In the genomic region with DNA sequence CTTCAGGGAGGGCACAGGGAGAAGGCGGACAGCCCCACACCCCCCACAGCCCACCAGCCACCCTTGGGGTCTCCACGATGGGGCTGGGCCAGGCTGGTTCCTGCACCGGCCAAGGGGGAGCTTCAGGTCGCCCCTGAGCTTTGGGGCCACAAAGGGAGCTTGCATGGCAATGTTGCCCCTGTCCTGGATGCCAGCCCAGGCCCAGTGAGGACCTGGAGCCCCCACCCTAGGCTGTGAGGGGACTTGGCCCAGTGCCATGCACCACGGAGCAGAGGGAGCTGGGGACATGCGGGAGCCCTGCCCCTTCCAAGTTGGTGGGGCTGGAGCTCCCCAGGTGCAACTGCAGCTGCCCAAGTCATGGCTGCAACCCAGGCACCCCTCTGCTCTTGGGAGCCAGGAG, we compare ENCODE assay signal across 27 cellular contexts. TPM values are rescaled to one million over a fixed set of nuclear protein-coding genes. Genes with fewer than 3 reads are reported as not detected.
A peak's percentile ranks its signal among the peaks of the same experiment; 100 is the strongest.
DNase-seq lines count a peak whose midpoint lies in the region; ATAC-seq and TF ChIP-seq lines count a peak whose summit lies in the region.
"Had no signal": no experiment of that assay in that cellular context is flagged by ENCODE, and none has a peak within 500 bp of the region (broad histone marks: within the 10 kb centered on the region; RNA-seq: fewer than 3 reads in every experiment).

No MANE protein-coding gene starts in this region.

- peaks cover 0 to 14% (median 1%) of the 10 kb centered on the region in 12 donors for H3K4me1 ChIP-seq in heart left ventricle
- peaks cover 0 to 10% of the 10 kb centered on the region in 2 donors for H3K4me1 ChIP-seq in right atrium auricular region
- H3K4me1 ChIP-seq in HEK293 (ENCODE audit: control insufficient read depth, insufficient read depth, low read length), result no peaks in the 10 kb centered on the region
- peaks cover 3% of the 10 kb centered on the region for H3K4me1 ChIP-seq in right cardiac atrium (ENCODE audit: control insufficient read depth, insufficient read depth, low read length)
- H3K4me1 ChIP-seq in spleen, result peaks cover 0 to 10% (median 0%) of the 10 kb centered on the region in 6 donors

- CTCF ChIA-PET in HEK293 (lab: Yijun Ruan, JAX), result no interaction called here

- peaks cover 0 to 3% (median 0%) of the 10 kb centered on the region in 9 donors for H3K36me3 ChIP-seq in heart left ventricle
- peaks cover 4% of the 10 kb centered on the region for H3K36me3 ChIP-seq in right atrium auricular region
- peaks cover 0 to 37% of the 10 kb centered on the region in 2 experiments; a peak in 1 of 3 replicates for H3K36me3 ChIP-seq in HEK293 (ENCODE audit: control insufficient read depth in 2 of 2, insufficient read depth in 1 of 2, low read length in 2 of 2)
- peaks cover 0 to 15% (median 4%) of the 10 kb centered on the region in 6 donors for H3K36me3 ChIP-seq in spleen

- no peak for TF ChIP-seq CTCF in heart left ventricle (IDR thresholded peaks at IDR 0.05)
- TF ChIP-seq CTCF in right atrium auricular region (IDR thresholded peaks at IDR 0.05), result no peak
- no peak for TF ChIP-seq CTCF in HEK293 (tag by site-specific recombination; IDR thresholded peaks at IDR 0.05)
- TF ChIP-seq CTCF in spleen (IDR thresholded peaks at IDR 0.05 in 8 of 11, conservative IDR thresholded peaks at IDR 0.05 in 3 of 11), result no peak
- no peak for TF ChIP-seq CTCF in lower leg skin (IDR thresholded peaks at IDR 0.05)

- ATAC-seq in heart left ventricle, result peak in 3 of 4 donors; percentile 11 to 25 (median 20)
- ATAC-seq in right cardiac atrium, result peak; percentile 44 to 46
- no peak for ATAC-seq in GM21717 (IDR thresholded peaks at IDR 0.05; ENCODE audit: unreplicated experiment)

- TF ChIP-seq POLR2A in heart left ventricle (IDR thresholded peaks at IDR 0.05) (no peak), spleen (IDR thresholded peaks at IDR 0.05) (no peak), lower leg skin (IDR thresholded peaks at IDR 0.05) (no peak)

- POLR2A ChIA-PET in HEK293 (lab: Yijun Ruan, JAX), result no interaction called here

- H3K27ac ChIP-seq in heart left ventricle (peak overlapping the region in 3 of 12 donors; percentile 11 to 67 (median 65)), right atrium auricular region (no peak overlapping the region), HEK293 (ENCODE audit: extremely low read depth, low read depth, low read length) (no peak overlapping the region), right cardiac atrium (ENCODE audit: low read length) (no peak overlapping the region), spleen (no peak overlapping the region)
- H3K27ac ChIP-seq: BLaER1 treated with 17β-estradiol and CSF1 and Interleukin-3, amounts not matched to agents 10 nM and 100 nM; GM23248; PC-9 had no signal

- no peak overlapping the region for H3K4me3 ChIP-seq in heart left ventricle
- no peak overlapping the region for H3K4me3 ChIP-seq in right atrium auricular region
- H3K4me3 ChIP-seq in HEK293 (ENCODE audit: low read depth, low read length), result no peak overlapping the region
- no peak overlapping the region for H3K4me3 ChIP-seq in right cardiac atrium (ENCODE audit: low read length)
- H3K4me3 ChIP-seq in spleen, result no peak overlapping the region
- no peak overlapping the region for H3K4me3 ChIP-seq in lower leg skin (ENCODE audit: low read depth, poor library complexity, severe bottlenecking)
- H3K4me3 ChIP-seq: BLaER1 treated with 17β-estradiol and CSF1 and Interleukin-3, amounts not matched to agents 10 nM and 100 nM; GM23248; PC-9 had no signal

- H3K27me3 ChIP-seq in heart left ventricle, result no peaks in the 10 kb centered on the region
- no peaks in the 10 kb centered on the region for H3K27me3 ChIP-seq in right atrium auricular region
- H3K27me3 ChIP-seq in right cardiac atrium (ENCODE audit: control insufficient read depth, insufficient read depth), result no peaks in the 10 kb centered on the region
- H3K27me3 ChIP-seq in spleen (replicated peaks in 1 of 7), result no peaks in the 10 kb centered on the region
- H3K27me3 ChIP-seq: BLaER1 treated with 17β-estradiol and CSF1 and Interleukin-3, amounts not matched to agents 10 nM and 100 nM had no signal

- 82 to 100% (median 88%) methylated on average over 4 to 6 of the region's 6 CpGs for WGBS in heart left ventricle, 4 donors
- 92% methylated on average over 6 of the region's 6 CpGs for WGBS in right cardiac atrium
- 83 to 98% (median 91%) methylated on average over 3 to 6 of the region's 6 CpGs for WGBS in spleen, 5 donors
- WGBS in lower leg skin, 2 donors, result 84 to 93% methylated on average over 5 to 6 of the region's 6 CpGs

- DNase-seq in heart left ventricle, result peak in 1 of 5 donors; percentile 27
- no peak for DNase-seq in right atrium auricular region (ENCODE audit: low spot score)
- peak in 2 of 3 donors; percentile 56 to 61 for DNase-seq in right cardiac atrium
- DNase-seq in spleen, result peak; percentile 54
- DNase-seq in lower leg skin (ENCODE audit: low spot score in 2 of 2), result no peak
- no peak for DNase-seq in NCI-H1048 (lab: John Stamatoyannopoulos, UW)
- DNase-seq: CD4-positive, alpha-beta T cell; COR-L47; GM23248; H7; HFFc6; Karpas-422; NCI-H1105; NCI-H1436 treated with DMSO at 0.1 percent for 48 hours; NCI-H187 treated with DMSO at 0.1 percent for 48 hours; NCI-H446; NCI-H526; NCI-H82; NK-92 treated with Interleukin-12 subunit alpha and Interleukin-12 subunit beta, amount 100 ng/mL, for 24 hours; PC-9; SHP77 had no signal

- intact Hi-C loops in heart left ventricle (cut with DNase I), result loop anchor here in 5 of 10 donors (5.0 to 10.0 kb wide), 5 partner anchors 55 to 278 kb away; a partner anchor contains a TSS
- intact Hi-C loops in right cardiac atrium (cut with DNase I), result loop anchor here in 2 of 4 donors (10.0 kb wide), 2 partner anchors 58 to 68 kb away; no protein-coding TSS in a partner anchor
- intact Hi-C loops in spleen (cut with DNase I; ENCODE audit: low total_unique reads), result no loop called here
- intact Hi-C loops in lower leg skin (cut with DNase I; ENCODE audit: low total_unique reads), result no loop called here

- H3K9me3 ChIP-seq in heart left ventricle (no peaks in the 10 kb centered on the region), right atrium auricular region (no peaks in the 10 kb centered on the region), HEK293 (ENCODE audit: control insufficient read depth, insufficient read depth, low read depth, low read length) (no peaks in the 10 kb centered on the region), right cardiac atrium (ENCODE audit: control insufficient read depth, low read length) (no peaks in the 10 kb centered on the region), spleen (no peaks in the 10 kb centered on the region)

TF ChIP-seq in HEK293, 187 proteins besides CTCF, POLR2A, EP300 and RAD21:
- TF ChIP-seq ZNF138 (tag by site-specific recombination; IDR thresholded peaks at IDR 0.05; ENCODE audit: borderline replicate concordance) (no peak), ZNF549 (tag by site-specific recombination; IDR thresholded peaks at IDR 0.05) (0 out of 2 replicates have a peak, but pooled peaks have one; percentile 44)

RNA-seq across cellular contexts. Expression of a gene that starts 18.4 kb away (rescaled TPM):
- total RNA-seq in heart left ventricle (10 to 100 TPM; 39.9 to 66.9 (median 52.0) TPM), right atrium auricular region (10 to 100 TPM; 38.1 to 56.7 TPM), right cardiac atrium (10 to 100 TPM; 54.6 to 88.9 (median 68.8) TPM), spleen (10 to 100 TPM in 3 of 7 donors, 1 to 10 TPM in 4; 5.2 to 12.1 (median 9.4) TPM), lower leg skin (10 to 100 TPM in 1 of 4 donors, 1 to 10 TPM in 3; 5.6 to 11.3 (median 9.4) TPM)
- polyA plus RNA-seq in heart left ventricle (10 to 100 TPM; 17.2 to 32.1 TPM), right cardiac atrium (32.4 TPM), spleen (1 to 10 TPM; 3.1 to 4.5 (median 3.9) TPM)

RNA-seq across cellular contexts. Expression of a gene that starts 50.5 kb away (rescaled TPM):
- total RNA-seq in heart left ventricle, result not detected
- under 1 TPM in 1 of 2 donors, not detected in 1; 0.46 TPM for polyA plus RNA-seq in heart left ventricle
- not detected for total RNA-seq in right atrium auricular region
- total RNA-seq in right cardiac atrium, result not detected
- polyA plus RNA-seq in right cardiac atrium, result 0.16 TPM
- not detected for total RNA-seq in spleen
- polyA plus RNA-seq in spleen, result under 1 TPM in 2 of 3 donors, not detected in 1; 0.22 to 0.54 TPM
- total RNA-seq in lower leg skin, result not detected
- total RNA-seq: CD4-positive, alpha-beta T cell; GM23248; H7; HFFc6; PC-9; RPMI7951; SK-MEL-5 had no signal
- polyA plus RNA-seq: AG04450, GM23248 had no signal

Comparison
In these comparisons a context has a peak if more than half of its experiments do, and no peak if none do; other contexts are left out.
1. DNase-seq: peak in right cardiac atrium (2 of 3) and spleen (single experiment); none in right atrium auricular region (single experiment), lower leg skin (0 of 2) and NCI-H1048 (single experiment).